Comparison of ENCODE assay signal across 8 cellular contexts in the genomic region with DNA sequence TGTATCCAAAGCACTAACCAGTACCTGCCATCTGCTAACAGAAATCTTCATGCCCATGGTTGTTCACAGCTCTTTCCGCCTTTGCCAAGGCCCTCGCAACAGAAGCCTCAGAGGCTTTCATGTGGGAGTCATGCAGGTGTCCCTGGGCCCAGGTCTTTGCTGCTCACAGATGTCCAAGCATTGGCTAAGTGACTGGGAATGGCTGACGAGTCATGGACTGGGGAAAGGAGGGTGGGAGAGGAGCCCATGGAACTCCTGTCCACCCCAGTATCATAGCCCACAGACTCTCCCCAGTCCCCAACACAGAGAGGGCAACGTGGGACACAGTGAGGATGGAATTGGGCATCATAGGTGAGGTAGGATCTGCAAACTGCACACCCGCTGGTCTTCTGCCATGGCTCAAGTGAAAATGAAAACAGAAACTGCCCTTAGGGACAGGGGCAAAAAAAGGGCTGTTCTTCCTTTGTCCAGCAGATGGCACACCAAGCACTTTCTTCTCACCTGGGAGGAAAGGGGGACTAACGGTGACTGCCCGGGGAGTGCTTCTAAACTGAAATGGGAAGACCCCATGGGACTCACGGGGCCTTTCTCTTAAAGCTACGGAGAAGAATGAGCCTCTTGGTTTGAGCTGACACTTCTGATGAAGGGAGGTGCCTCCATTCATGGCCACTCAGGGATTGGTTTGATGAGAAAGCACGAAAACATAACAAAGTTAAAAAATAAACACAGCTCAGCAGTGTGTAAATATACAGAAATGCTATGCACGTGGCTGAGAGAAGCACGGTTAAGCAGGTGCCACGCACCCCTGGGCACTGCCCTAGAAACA. TPM values are rescaled to one million over a fixed set of nuclear protein-coding genes. Genes with fewer than 3 reads are reported as not detected.
DNase-seq lines count a peak whose midpoint lies in the region; TF ChIP-seq lines count a peak whose summit lies in the region.

No MANE protein-coding gene starts in this region.

- no peaks in the 10 kb centered on the region for H3K9me3 ChIP-seq in HEK293 (ENCODE audit: control insufficient read depth, insufficient read depth, low read depth, low read length)
- H3K9me3 ChIP-seq in smooth muscle cell (replicated peaks; ENCODE audit: low read depth) = no peaks in the 10 kb centered on the region

- 35% methylated on average over 13 of the region's 13 CpGs for WGBS in smooth muscle cell (ENCODE audit: low lambda C conversion rate)

- no peaks in the 10 kb centered on the region for H3F3A ChIP-seq in smooth muscle cell (ENCODE audit: low read depth)

- H3K4me3 ChIP-seq in HEK293 (ENCODE audit: low read depth, low read length) = peak overlapping the region; percentile 5; the same call in 1 of the 2 replicates
- peak overlapping the region; percentile 21 for H3K4me3 ChIP-seq in smooth muscle cell

- no peaks in the 10 kb centered on the region for H3K4me1 ChIP-seq in HEK293 (ENCODE audit: control insufficient read depth, insufficient read depth, low read length)
- no peaks in the 10 kb centered on the region for H3K4me1 ChIP-seq in smooth muscle cell (ENCODE audit: low read depth)

- TF ChIP-seq CTCF in HEK293 (tag by site-specific recombination; IDR thresholded peaks at IDR 0.05) = no peak
- TF ChIP-seq CTCF in smooth muscle cell (IDR thresholded peaks at IDR 0.05; ENCODE audit: borderline replicate concordance, insufficient read depth, poor library complexity, severe bottlenecking) = peak; percentile 81

- H3K36me3 ChIP-seq in HEK293 (ENCODE audit: control insufficient read depth in 2 of 2, insufficient read depth in 1 of 2, low read length in 2 of 2) (no peaks in the 10 kb centered on the region), smooth muscle cell (ENCODE audit: low read depth) (no peaks in the 10 kb centered on the region)

- POLR2A ChIA-PET in HEK293 (lab: Yijun Ruan, JAX) = no interaction called here

- H3K27me3 ChIP-seq in smooth muscle cell (ENCODE audit: low read depth) = no peaks in the 10 kb centered on the region

- H3K9ac ChIP-seq in smooth muscle cell (ENCODE audit: low read depth) = no peak overlapping the region

- peak overlapping the region; percentile 67 for H3K4me2 ChIP-seq in smooth muscle cell

- H2AFZ ChIP-seq in smooth muscle cell (ENCODE audit: low read depth) = no peak overlapping the region

- H3K79me2 ChIP-seq in smooth muscle cell (ENCODE audit: low read depth) = no peaks in the 10 kb centered on the region

- CTCF ChIA-PET in HEK293 (lab: Yijun Ruan, JAX) = interaction anchor here (0.6 to 3.7 kb wide), 25 partner anchors 9 to 690 kb away, joined by 3 to 30 read pairs (median 3); partner anchors contain the start of gene NEK5

- H3K27ac ChIP-seq in HEK293 (ENCODE audit: extremely low read depth, low read depth, low read length) = no peak overlapping the region
- H3K27ac ChIP-seq in smooth muscle cell (ENCODE audit: low read depth) = no peak overlapping the region

- peak; percentile 60 to 79 for DNase-seq in NCI-H524 (lab: John Stamatoyannopoulos, UW)
- no peak for DNase-seq in NCI-H524 treated with DMSO at 0.1 percent for 48 hours (lab: John Stamatoyannopoulos, UW)
- DNase-seq in M059J (ENCODE audit: low read depth) = peak; percentile 55
- DNase-seq in SW480 (ENCODE audit: low spot score) = peak; percentile 71
- DNase-seq in anterior cingulate cortex (lab: John Stamatoyannopoulos, UW) = peak in 30 of 58 donors; percentile 5 to 55 (median 24)
- peak in 28 of 51 donors; percentile 5 to 59 (median 36) for DNase-seq in hypothalamus (lab: John Stamatoyannopoulos, UW)
- peak; percentile 3 for DNase-seq in smooth muscle cell (lab: John Stamatoyannopoulos, UW; ENCODE audit: unreplicated experiment)

- no peaks in the 10 kb centered on the region for H4K20me1 ChIP-seq in smooth muscle cell (ENCODE audit: low read depth)

TF ChIP-seq in HEK293, 187 proteins besides CTCF, POLR2A, EP300 and RAD21 (continues in another document):
- no peak for TF ChIP-seq ZNF585B (tag by site-specific recombination; IDR thresholded peaks at IDR 0.05)
- 0 out of 2 replicates have a peak, but pooled peaks have one; percentile 25 for TF ChIP-seq ZNF394 (tag by site-specific recombination; IDR thresholded peaks at IDR 0.05; ENCODE audit: borderline replicate concordance)
- TF ChIP-seq ZNF529 (tag by site-specific recombination; IDR thresholded peaks at IDR 0.05; ENCODE audit: insufficient replicate concordance) = no peak
- peak; percentile 17; the same call in 1 of the 2 replicates for TF ChIP-seq GLIS2 (tag by site-specific recombination; IDR thresholded peaks at IDR 0.05)
- peak; percentile 71 for TF ChIP-seq ZNF654 (tag by site-specific recombination; IDR thresholded peaks at IDR 0.05; ENCODE audit: low read depth)
- TF ChIP-seq PRDM4 (tag by site-specific recombination; IDR thresholded peaks at IDR 0.05) = peak; percentile 49
- TF ChIP-seq ZSCAN30 (tag by site-specific recombination; IDR thresholded peaks at IDR 0.05) = peak; percentile 61; the same call in 1 of the 2 replicates
- peak; percentile 30; the same call in 1 of the 2 replicates for TF ChIP-seq ZEB2 (tag by site-specific recombination; IDR thresholded peaks at IDR 0.05)
- peak; percentile 89 for TF ChIP-seq PRDM1 (tag by site-specific recombination; IDR thresholded peaks at IDR 0.05)
- TF ChIP-seq, protein P1, sequence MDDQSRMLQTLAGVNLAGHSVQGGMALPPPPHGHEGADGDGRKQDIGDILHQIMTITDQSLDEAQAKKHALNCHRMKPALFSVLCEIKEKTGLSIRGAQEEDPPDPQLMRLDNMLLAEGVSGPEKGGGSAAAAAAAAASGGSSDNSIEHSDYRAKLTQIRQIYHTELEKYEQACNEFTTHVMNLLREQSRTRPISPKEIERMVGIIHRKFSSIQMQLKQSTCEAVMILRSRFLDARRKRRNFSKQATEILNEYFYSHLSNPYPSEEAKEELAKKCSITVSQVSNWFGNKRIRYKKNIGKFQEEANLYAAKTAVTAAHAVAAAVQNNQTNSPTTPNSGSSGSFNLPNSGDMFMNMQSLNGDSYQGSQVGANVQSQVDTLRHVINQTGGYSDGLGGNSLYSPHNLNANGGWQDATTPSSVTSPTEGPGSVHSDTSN (CRISPR knock-in tag; IDR thresholded peaks at IDR 0.05) = no peak
- no peak for TF ChIP-seq ZNF645 (tag by site-specific recombination; IDR thresholded peaks at IDR 0.05)
- 0 out of 2 replicates have a peak, but pooled peaks have one; percentile 18 for TF ChIP-seq ZNF600 (tag by site-specific recombination; IDR thresholded peaks at IDR 0.05)
- peak; percentile 23; the same call in 1 of the 2 replicates for TF ChIP-seq ZNF366 (tag by site-specific recombination; conservative IDR thresholded peaks at IDR 0.05)
- TF ChIP-seq, protein P2, sequence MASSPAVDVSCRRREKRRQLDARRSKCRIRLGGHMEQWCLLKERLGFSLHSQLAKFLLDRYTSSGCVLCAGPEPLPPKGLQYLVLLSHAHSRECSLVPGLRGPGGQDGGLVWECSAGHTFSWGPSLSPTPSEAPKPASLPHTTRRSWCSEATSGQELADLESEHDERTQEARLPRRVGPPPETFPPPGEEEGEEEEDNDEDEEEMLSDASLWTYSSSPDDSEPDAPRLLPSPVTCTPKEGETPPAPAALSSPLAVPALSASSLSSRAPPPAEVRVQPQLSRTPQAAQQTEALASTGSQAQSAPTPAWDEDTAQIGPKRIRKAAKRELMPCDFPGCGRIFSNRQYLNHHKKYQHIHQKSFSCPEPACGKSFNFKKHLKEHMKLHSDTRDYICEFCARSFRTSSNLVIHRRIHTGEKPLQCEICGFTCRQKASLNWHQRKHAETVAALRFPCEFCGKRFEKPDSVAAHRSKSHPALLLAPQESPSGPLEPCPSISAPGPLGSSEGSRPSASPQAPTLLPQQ (tag by site-specific recombination; IDR thresholded peaks at IDR 0.05) = 0 out of 2 replicates have a peak, but pooled peaks have one; percentile 26

RNA-seq across cellular contexts. Expression of gene DHRS12, which starts 11.1 kb away (rescaled TPM):
- 2.1 and 2.2 TPM in 2 replicates for total RNA-seq in M059J (2014; rRNA removed; shearing (Covaris generic))
- total RNA-seq in smooth muscle cell = 4.3 and 5.7 TPM in 2 replicates
- polyA plus RNA-seq in smooth muscle cell = 9.8 and 9.9 TPM in 2 replicates

RNA-seq across cellular contexts. Expression of gene TMEM272, which starts 29.9 kb away (rescaled TPM):
- total RNA-seq in M059J (2014; rRNA removed; shearing (Covaris generic)) = not detected in 2 replicates
- total RNA-seq in smooth muscle cell = 0.18 TPM in 2 replicates
- 0.22 and 0.26 TPM in 2 replicates for polyA plus RNA-seq in smooth muscle cell

RNA-seq across cellular contexts. Expression of gene CCDC70, which starts 46.7 kb away (rescaled TPM):
- 0.34 TPM in 1 of 2 replicates, not detected in the other for total RNA-seq in M059J (2014; rRNA removed; shearing (Covaris generic))
- not detected in 2 replicates for total RNA-seq in smooth muscle cell
- polyA plus RNA-seq in smooth muscle cell = not detected in 2 replicates
